15 cellular contexts compared by ENCODE assay signal in genomic region chr3:126124148-126124868, GRCh38. TPM values are rescaled to one million over a fixed set of nuclear protein-coding genes. Genes with fewer than 3 reads are reported as not detected.
DNase-seq lines count a peak whose midpoint lies in the region; ATAC-seq and TF ChIP-seq lines count a peak whose summit lies in the region.
"Had no signal": no experiment of that assay in that cellular context is flagged by ENCODE, and none has a peak within 500 bp of the region (broad histone marks: within the 10 kb centered on the region; RNA-seq: fewer than 3 reads in every experiment).

No MANE protein-coding gene starts in this region.

- no peak overlapping the region for H3K27ac ChIP-seq in right atrium auricular region
- H3K27ac ChIP-seq in upper lobe of right lung = no peak overlapping the region
- H3K27ac ChIP-seq: KMS-11 had no signal

- H3K27me3 ChIP-seq in right atrium auricular region = no peaks in the 10 kb centered on the region
- no peaks in the 10 kb centered on the region for H3K27me3 ChIP-seq in upper lobe of right lung

- TF ChIP-seq CTCF in right atrium auricular region (IDR thresholded peaks at IDR 0.05) (no peak), upper lobe of right lung (IDR thresholded peaks at IDR 0.05) (no peak)

- intact Hi-C loops in Right ventricle myocardium superior (cut with DNase I) (no loop called here), upper lobe of right lung (cut with DNase I) (no loop called here)

- ATAC-seq in Right ventricle myocardium superior (ENCODE audit: poor library complexity) (no peak), left lobe of liver (peak; percentile 22), upper lobe of right lung (no peak), HG02763 (IDR thresholded peaks at IDR 0.05; ENCODE audit: unreplicated experiment) (no peak), GM18498 (IDR thresholded peaks at IDR 0.05; ENCODE audit: unreplicated experiment) (no peak), GM21737 (IDR thresholded peaks at IDR 0.05; ENCODE audit: unreplicated experiment) (no peak)

- H3K9me3 ChIP-seq in right atrium auricular region (no peaks in the 10 kb centered on the region), upper lobe of right lung (no peaks in the 10 kb centered on the region)

- no peak overlapping the region for H3K4me3 ChIP-seq in right atrium auricular region
- H3K4me3 ChIP-seq in upper lobe of right lung = no peak overlapping the region

- DNase-seq in Right ventricle myocardium superior (peak; percentile 20), right atrium auricular region (ENCODE audit: low spot score) (no peak), NCI-H526 treated with DMSO at 0.1 percent for 48 hours (lab: John Stamatoyannopoulos, UW) (peak; percentile 87), left lobe of liver (ENCODE audit: low spot score) (peak; percentile 47), upper lobe of right lung (peak; percentile 51)
- DNase-seq: CD4-positive, CD25-positive, alpha-beta regulatory T cell; GDM1; hypothalamus; midbrain; SHP77 treated with DMSO at 0.1 percent for 48 hours; stimulated activated CD4-positive, alpha-beta T cell treated with anti-CD3 and anti-CD28 coated beads, Interleukin-4, amount 100 ng/mL, for 1 hour had no signal

- H3K4me1 ChIP-seq in right atrium auricular region (no peaks in the 10 kb centered on the region), upper lobe of right lung (peaks cover 5% of the 10 kb centered on the region)

- no peaks in the 10 kb centered on the region for H3K36me3 ChIP-seq in right atrium auricular region
- H3K36me3 ChIP-seq in upper lobe of right lung = no peaks in the 10 kb centered on the region

RNA-seq across cellular contexts. Expression of gene SLC41A3, which starts 40.4 kb away (rescaled TPM):
- total RNA-seq in Right ventricle myocardium superior (34.7 TPM), right atrium auricular region (10 to 100 TPM; 34.1 to 39.6 TPM), left lobe of liver (15.7 TPM), upper lobe of right lung (30.8 TPM)

RNA-seq across cellular contexts. Expression of gene ALDH1L1, which starts 56.1 kb away (rescaled TPM):
- total RNA-seq in Right ventricle myocardium superior (21.5 TPM), right atrium auricular region (10 to 100 TPM; 13.7 to 24.0 TPM), left lobe of liver (492 TPM), upper lobe of right lung (3.3 TPM)
- total RNA-seq: CD4-positive, CD25-positive, alpha-beta regulatory T cell had no signal

Comparison
In these comparisons a context has a peak if more than half of its experiments do, and no peak if none do; other contexts are left out.
1. RNA of gene ALDH1L1, which starts 56.1 kb away (total RNA-seq): 492 TPM in left lobe of liver (single experiment); 13.7 to 24.0 TPM in right atrium auricular region, 21.5 TPM in Right ventricle myocardium superior (single experiment) and 3.3 TPM in upper lobe of right lung (single experiment); every median in the first group is over 10 times any median in the second.